8 cellular contexts compared by ENCODE assay signal in the genomic region with DNA sequence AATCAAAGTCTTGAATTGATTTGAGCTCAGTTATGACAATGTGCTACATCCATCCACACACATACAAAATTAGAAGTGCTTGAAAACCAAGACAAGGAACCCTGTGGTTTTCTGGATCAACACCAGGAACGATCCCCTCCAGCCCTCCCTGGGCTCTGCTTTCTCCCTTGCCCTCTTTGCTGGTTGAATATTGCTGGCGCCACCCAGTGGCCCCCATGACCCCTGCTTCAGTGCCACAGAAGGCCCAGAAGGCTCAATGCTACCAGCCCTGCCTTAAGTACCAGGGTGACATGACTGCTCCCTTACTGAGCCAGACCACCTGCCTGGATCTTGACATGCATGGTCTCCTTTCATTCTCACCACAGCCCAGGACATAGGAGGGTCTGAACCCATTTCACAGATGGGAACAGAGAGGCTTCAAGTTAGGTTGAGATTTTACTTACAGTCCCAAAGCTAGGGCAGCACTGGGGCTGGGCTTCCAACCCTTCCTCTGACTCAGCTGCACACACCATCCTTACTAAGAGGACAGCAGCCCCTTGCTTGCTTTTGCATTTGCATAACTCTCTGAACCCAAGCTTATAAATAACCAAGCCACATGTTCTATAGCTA.
DNase-seq lines count a peak whose midpoint lies in the region; ATAC-seq and TF ChIP-seq lines count a peak whose summit lies in the region.

No MANE protein-coding gene starts in this region.

- peak; percentile 85 for ATAC-seq in GM21515 (IDR thresholded peaks at IDR 0.05; ENCODE audit: unreplicated experiment)
- ATAC-seq in HG03558 (IDR thresholded peaks at IDR 0.05; ENCODE audit: extremely low read depth, unreplicated experiment), result peak; percentile 76

- peaks cover 58% of the 10 kb centered on the region for H3K4me1 ChIP-seq in OCI-LY3 (ENCODE audit: low read length)

- 0 out of 2 replicates have a peak overlapping the region, but pooled peaks have one; percentile 36 for H2AFZ ChIP-seq in OCI-LY3 (ENCODE audit: low read depth, low read length)

- peak overlapping the region; percentile 47; the same call in 1 of the 2 replicates for H3K9ac ChIP-seq in OCI-LY3 (ENCODE audit: low read length)

- no peak overlapping the region for H3K4me3 ChIP-seq in OCI-LY3 (ENCODE audit: low read length)

- peak; percentile 34 for DNase-seq in SIG-M5 treated with dmso at 0.1 percent for 504 hours (lab: John Stamatoyannopoulos, UW; ENCODE audit: unreplicated experiment)
- DNase-seq in SIG-M5 (lab: John Stamatoyannopoulos, UW), result no peak
- DNase-seq in amniotic epithelial cell (ENCODE audit: low read depth), result peak; percentile 37
- DNase-seq in iPS-NIHi7 (ENCODE audit: extremely low spot score), result peak; percentile 80
- peak; percentile 11 for DNase-seq in stimulated activated CD8-positive, alpha-beta memory T cell treated with anti-CD3 and anti-CD28 coated beads, Interleukin-4, amount 100 ng/mL, for 24 hours (ENCODE audit: low read depth)

- H3K9me3 ChIP-seq in OCI-LY3 (ENCODE audit: insufficient read depth, low read length), result no peaks in the 10 kb centered on the region

- peak overlapping the region; percentile 56 for H3K4me2 ChIP-seq in OCI-LY3 (ENCODE audit: low read length)

- peak; percentile 81 for TF ChIP-seq CTCF in OCI-LY3 (IDR thresholded peaks at IDR 0.05; ENCODE audit: low read depth, low read length)

- H3K79me2 ChIP-seq in OCI-LY3 (ENCODE audit: low read length), result no peaks in the 10 kb centered on the region

- H4K20me1 ChIP-seq in OCI-LY3 (ENCODE audit: insufficient read depth, low read length), result no peaks in the 10 kb centered on the region

- H3K27me3 ChIP-seq in OCI-LY3 (ENCODE audit: low read depth, low read length), result no peaks in the 10 kb centered on the region

- H3K27ac ChIP-seq in OCI-LY3 (ENCODE audit: low read length), result 0 out of 2 replicates have a peak overlapping the region, but pooled peaks have one; percentile 13

- no peaks in the 10 kb centered on the region for H3K36me3 ChIP-seq in OCI-LY3 (replicated peaks; ENCODE audit: low read depth, low read length)
